1 cellular context compared by ENCODE assay signal in genomic region chr17:41665566-41666335, GRCh38.
A peak's percentile ranks its signal among the peaks of the same experiment; 100 is the strongest.
TF ChIP-seq lines count a peak whose summit lies in the region.

No MANE protein-coding gene starts in this region.

TF ChIP-seq in WTC11, 78 proteins besides CTCF, POLR2A, EP300 and RAD21 (continued from another document and continues in another):
- TF ChIP-seq AFF4 (CRISPR knock-in tag; IDR thresholded peaks at IDR 0.05; ENCODE audit: borderline replicate concordance) (no peak), ZNF138 (CRISPR knock-in tag; conservative IDR thresholded peaks at IDR 0.05) (no peak), CDX4 (CRISPR knock-in tag; IDR thresholded peaks at IDR 0.05; ENCODE audit: borderline replicate concordance) (no peak), HMGXB4 (CRISPR knock-in tag; IDR thresholded peaks at IDR 0.05) (peak; percentile 94), ZNF425 (CRISPR knock-in tag; conservative IDR thresholded peaks at IDR 0.05) (no peak), IRF1 (CRISPR knock-in tag; IDR thresholded peaks at IDR 0.05) (no peak), GRHL2 (CRISPR knock-in tag; IDR thresholded peaks at IDR 0.05; ENCODE audit: insufficient replicate concordance, severe bottlenecking) (no peak), STAT6 (CRISPR knock-in tag; conservative IDR thresholded peaks at IDR 0.05; ENCODE audit: low read depth) (no peak), USF2 (CRISPR knock-in tag; IDR thresholded peaks at IDR 0.05) (no peak), GTF2I (CRISPR knock-in tag; conservative IDR thresholded peaks at IDR 0.05) (no peak), CBFB (CRISPR knock-in tag; IDR thresholded peaks at IDR 0.05; ENCODE audit: low read depth) (no peak), PRRX2 (CRISPR knock-in tag; IDR thresholded peaks at IDR 0.05) (no peak), ELF4 (CRISPR knock-in tag; IDR thresholded peaks at IDR 0.05; ENCODE audit: low read depth) (no peak), E2F5 (CRISPR knock-in tag; IDR thresholded peaks at IDR 0.05) (no peak), HMGA2 (CRISPR knock-in tag; IDR thresholded peaks at IDR 0.05) (no peak), NR3C1 (CRISPR knock-in tag; conservative IDR thresholded peaks at IDR 0.05; ENCODE audit: low read depth) (no peak), ZNF281 (CRISPR knock-in tag; IDR thresholded peaks at IDR 0.05) (peak; percentile 78; the same call in 1 of the 2 replicates), E2F4 (CRISPR knock-in tag; IDR thresholded peaks at IDR 0.05; ENCODE audit: borderline replicate concordance, low read depth) (no peak), ZNF219 (CRISPR knock-in tag; IDR thresholded peaks at IDR 0.05; ENCODE audit: borderline replicate concordance) (no peak), OVOL2 (CRISPR knock-in tag; IDR thresholded peaks at IDR 0.05; ENCODE audit: borderline replicate concordance) (no peak), ATF2 (CRISPR knock-in tag; IDR thresholded peaks at IDR 0.05; ENCODE audit: borderline replicate concordance, low read depth) (no peak), TCF7 (CRISPR knock-in tag; IDR thresholded peaks at IDR 0.05; ENCODE audit: low read depth) (no peak), ZNF512 (CRISPR knock-in tag; IDR thresholded peaks at IDR 0.05; ENCODE audit: borderline replicate concordance) (no peak), GABPB1 (CRISPR knock-in tag; IDR thresholded peaks at IDR 0.05) (0 out of 2 replicates have a peak, but pooled peaks have one; percentile 20)
